ENCODE assay signal across 8 cellular contexts in the genomic region with DNA sequence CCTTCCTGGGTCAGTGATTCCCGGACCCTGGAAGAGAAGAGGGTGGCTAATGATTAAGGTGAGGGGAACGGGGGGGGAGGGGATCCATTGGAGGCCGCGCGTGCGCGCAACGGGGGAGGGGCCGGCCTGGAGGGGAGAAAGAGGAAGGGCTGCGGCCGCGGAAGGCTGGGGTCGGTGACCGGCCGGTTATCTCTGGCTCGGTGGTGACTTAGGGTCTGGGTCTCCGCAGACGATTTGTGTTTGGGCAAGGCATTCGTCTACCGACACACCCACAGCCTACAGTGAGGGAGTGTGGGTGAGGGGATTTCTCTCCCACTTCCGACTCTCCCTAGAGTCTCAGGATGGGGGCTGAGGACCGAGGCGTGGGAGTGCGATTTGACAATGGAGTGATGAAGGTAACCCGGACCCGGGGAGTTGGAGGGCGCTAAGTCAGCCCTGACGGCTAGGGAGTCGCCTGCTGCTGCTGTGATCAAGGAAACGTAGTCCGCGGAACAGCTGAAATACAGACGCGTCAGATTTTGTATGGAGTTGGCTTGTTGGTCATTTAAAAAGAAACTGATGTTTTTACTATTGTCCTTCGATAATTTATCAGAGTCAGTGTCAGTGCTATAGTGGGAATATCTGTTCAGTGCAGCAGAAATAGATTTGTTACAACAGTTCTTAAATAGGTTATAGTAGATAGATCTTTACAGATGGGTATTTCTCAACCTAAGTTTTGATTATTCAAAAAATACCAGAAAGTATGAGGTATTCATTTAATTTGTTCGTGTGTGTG. TPM values are rescaled to one million over a fixed set of nuclear protein-coding genes. Genes with fewer than 3 reads are reported as not detected.
DNase-seq lines count a peak whose midpoint lies in the region; ATAC-seq, FAIRE-seq and TF ChIP-seq lines count a peak whose summit lies in the region.

No MANE protein-coding gene starts in this region.

- no peaks in the 10 kb centered on the region for H3K36me3 Mint-ChIP-seq in natural killer cell

- H3K9me3 Mint-ChIP-seq in natural killer cell = no peaks in the 10 kb centered on the region

- intact Hi-C loops in natural killer cell (cut with micrococcal nuclease) = loop anchor here (5.0 to 10.0 kb wide), 3 partner anchors 117 to 699 kb away; a partner anchor contains a TSS

- peaks cover 37% of the 10 kb centered on the region in 2 donors for H3K4me1 Mint-ChIP-seq in natural killer cell

- peak; percentile 60 for ATAC-seq in HG03439 (IDR thresholded peaks at IDR 0.05; ENCODE audit: unreplicated experiment)
- ATAC-seq in natural killer cell = peak; percentile 48 to 67 (median 53)
- ATAC-seq in stimulated activated naive CD8-positive, alpha-beta T cell treated with anti-CD3 and anti-CD28 coated beads, Interleukin-15, Interleukin-2, amounts not matched to agents 100 U/mL and 50 U/mL, for 24 hours = peak; percentile 73

- peak; percentile 64 for FAIRE-seq in GM19239 (lab: Jason Lieb, UNC)

- H3K27ac Mint-ChIP-seq in natural killer cell = peak overlapping the region; percentile 87 to 96

- H3K4me3 Mint-ChIP-seq in natural killer cell = peak overlapping the region; percentile 98

- no peaks in the 10 kb centered on the region for H3K27me3 Mint-ChIP-seq in natural killer cell (ENCODE audit: low read depth in 2 of 2)

- DNase-seq in C1 segment of cervical spinal cord (lab: John Stamatoyannopoulos, UW) = peak in 11 of 14 donors; percentile 31 to 90 (median 85)
- no peak for DNase-seq in GM19239 (ENCODE audit: insufficient read length, low spot score)
- peak; percentile 90 for DNase-seq in OCI-M1 (lab: John Stamatoyannopoulos, UW)
- peak; percentile 28 to 41 for DNase-seq in activated T-helper 1 cell treated with anti-CD3 and anti-CD28 coated beads, Interleukin-2, amount 50 U/mL, for 16 hours (ENCODE audit: low read depth in 1 of 2, low spot score in 1 of 2)
- DNase-seq in fibroblast of peridontal ligament (ENCODE audit: extremely low read depth) = peak; percentile 40
- DNase-seq in natural killer cell = peak; percentile 63
- peak; percentile 79 for DNase-seq in stimulated activated naive CD8-positive, alpha-beta T cell treated with anti-CD3 and anti-CD28 coated beads, Interleukin-15, Interleukin-2, amounts not matched to agents 100 U/mL and 50 U/mL, for 24 hours

- no peak for TF ChIP-seq CTCF in natural killer cell (IDR thresholded peaks at IDR 0.05)

RNA-seq across cellular contexts. Expression of a gene that starts 0.7 kb away (rescaled TPM):
- total RNA-seq in natural killer cell = 10 to 100 TPM; 39.4 to 53.1 (median 46.0) TPM

RNA-seq across cellular contexts. Expression of a gene that starts 54.7 kb away (rescaled TPM):
- 100 to 1,000 TPM; 206 to 226 (median 223) TPM for total RNA-seq in natural killer cell
